ENCODE assay signal across 31 cellular contexts in the genomic region with DNA sequence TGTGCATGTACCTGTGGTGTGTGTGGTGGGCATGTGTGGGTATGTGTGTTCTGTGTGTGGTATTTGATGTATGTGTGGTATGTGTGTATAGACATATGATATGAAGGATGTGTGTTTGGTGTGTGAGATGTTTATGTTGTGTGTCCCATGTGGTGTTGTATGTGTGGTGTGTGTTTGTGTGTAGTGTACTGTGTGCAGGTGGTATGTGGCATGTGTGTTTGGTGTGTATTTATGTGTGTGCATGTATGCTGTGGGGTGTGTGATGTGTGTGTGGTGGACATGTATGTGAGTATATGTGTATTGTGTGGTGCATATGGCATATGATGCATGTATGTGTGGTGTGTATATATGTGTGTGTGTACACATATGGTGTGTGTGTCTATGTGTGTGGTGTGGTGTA.
"Had no signal": no experiment of that assay in that cellular context is flagged by ENCODE, and none has a peak within 500 bp of the region (broad histone marks: within the 10 kb centered on the region; RNA-seq: fewer than 3 reads in every experiment).

No MANE protein-coding gene starts in this region.

- H3K4me1 ChIP-seq: parathyroid adenoma, psoas muscle, spleen, suprapubic skin, testis, tibial artery, transverse colon, upper lobe of right lung, uterus had no signal

- H3K27me3 ChIP-seq: neural progenitor cell, neutrophil, ovary, spleen, suprapubic skin, testis, tibial artery, transverse colon, upper lobe of right lung, uterus had no signal

- H3K79me2 ChIP-seq: parathyroid adenoma had no signal

- H3K27me3 Mint-ChIP-seq: naive B cell; stimulated activated memory B cell treated with anti-CD40 and anti-IgM and Interleukin-4, amounts not matched to agents 10 μg/mL and 1 μg/mL and 100 μg/mL, for 72 hours; stimulated activated naive CD8-positive, alpha-beta T cell treated with anti-CD3 and anti-CD28 coated beads, Interleukin-15, amount 100 ng/mL, for 72 hours; type B pancreatic cell had no signal

- H3K9me3 ChIP-seq: neutrophil, ovary, psoas muscle, spleen, suprapubic skin, testis, tibial artery, transverse colon, upper lobe of right lung, uterus had no signal

- H3K9me3 Mint-ChIP-seq: nephron, type B pancreatic cell had no signal

- H2AFZ ChIP-seq: neural progenitor cell, parathyroid adenoma had no signal

- H3K27ac ChIP-seq: neural progenitor cell, neutrophil, ovary, parathyroid adenoma, psoas muscle, skin epidermis, spleen, suprapubic skin, testis, tibial artery, transverse colon, upper lobe of right lung, uterus had no signal

- H3K4me1 Mint-ChIP-seq: naive B cell; natural killer cell; stimulated activated memory B cell treated with anti-CD40 and anti-IgM and Interleukin-4, amounts not matched to agents 10 μg/mL and 1 μg/mL and 100 μg/mL, for 72 hours; stimulated activated naive CD8-positive, alpha-beta T cell treated with anti-CD3 and anti-CD28 coated beads, Interleukin-15, amount 100 ng/mL, for 72 hours had no signal

- H3K4me3 ChIP-seq: neural progenitor cell, ovary, psoas muscle, skin epidermis, smooth muscle cell, spleen, suprapubic skin, testis, tibial artery, transverse colon, upper lobe of right lung, uterus had no signal

- H3K4me3 Mint-ChIP-seq: naive B cell; natural killer cell; nephron; neural progenitor cell; stimulated activated memory B cell treated with anti-CD40 and anti-IgM and Interleukin-4, amounts not matched to agents 10 μg/mL and 1 μg/mL and 100 μg/mL, for 72 hours; stimulated activated naive CD8-positive, alpha-beta T cell treated with anti-CD3 and anti-CD28 coated beads, Interleukin-15, amount 100 ng/mL, for 72 hours; type B pancreatic cell had no signal

- H3K27ac Mint-ChIP-seq: naive B cell; natural killer cell; nephron; neural progenitor cell; progenitor cell of endocrine pancreas; stimulated activated memory B cell treated with anti-CD40 and anti-IgM and Interleukin-4, amounts not matched to agents 10 μg/mL and 1 μg/mL and 100 μg/mL, for 72 hours; stimulated activated naive CD8-positive, alpha-beta T cell treated with anti-CD3 and anti-CD28 coated beads, Interleukin-15, amount 100 ng/mL, for 72 hours; type B pancreatic cell had no signal

- H3K36me3 ChIP-seq: neural progenitor cell, neutrophil, ovary, spleen, suprapubic skin, tibial artery, transverse colon, upper lobe of right lung, uterus had no signal

- H3K36me3 Mint-ChIP-seq: naive B cell; natural killer cell; neural progenitor cell; stimulated activated memory B cell treated with anti-CD40 and anti-IgM and Interleukin-4, amounts not matched to agents 10 μg/mL and 1 μg/mL and 100 μg/mL, for 72 hours; type B pancreatic cell had no signal

- ATAC-seq: psoas muscle had no signal

- H3K9ac ChIP-seq: neural progenitor cell, parathyroid adenoma had no signal

- DNase-seq: naive B cell; natural killer cell; ovary; posterior cingulate gyrus; psoas muscle; right cardiac atrium; spleen; stimulated activated CD4-positive, alpha-beta T cell treated with anti-CD3 and anti-CD28 coated beads, Interleukin-12 subunit alpha, Interleukin-12 subunit beta, amount 100 ng/mL, for 4 hours; stimulated activated CD4-positive, alpha-beta T cell treated with anti-CD3 and anti-CD28 coated beads, Interleukin-1b, Interleukin-23, amount 100 ng/mL, for 48 hours; stimulated activated CD4-positive, alpha-beta T cell treated with anti-CD3 and anti-CD28 coated beads, Interleukin-4, amount 100 ng/mL, for 1 hour; stimulated activated CD4-positive, alpha-beta T cell treated with anti-CD3 and anti-CD28 coated beads, Interleukin-4, amount 100 ng/mL, for 4 hours; stimulated activated CD8-positive, alpha-beta memory T cell treated with anti-CD3 and anti-CD28 coated beads, Interleukin-4, amount 100 ng/mL, for 48 hours; stimulated activated naive CD4-positive, alpha-beta T cell; stimulated activated naive CD8-positive, alpha-beta T cell treated with anti-CD3 and anti-CD28 coated beads, Interleukin-15, amount 100 ng/mL, for 72 hours; stimulated activated naive CD8-positive, alpha-beta T cell treated with anti-CD3 and anti-CD28 coated beads, Interleukin-15, Interleukin-2, amounts not matched to agents 100 U/mL and 50 U/mL, for 24 hours; substantia nigra; testis; tibial artery; transverse colon; upper lobe of right lung; uterus had no signal

- H3K4me2 ChIP-seq: neural progenitor cell, smooth muscle cell had no signal
